Comparison of ENCODE assay signal across 8 cellular contexts in genomic region chr1:86449103-86449502, GRCh38. TPM values are rescaled to one million over a fixed set of nuclear protein-coding genes. Genes with fewer than 3 reads are reported as not detected.
"Had no signal": no experiment of that assay in that cellular context is flagged by ENCODE, and none has a peak within 500 bp of the region (broad histone marks: within the 10 kb centered on the region; RNA-seq: fewer than 3 reads in every experiment).

No MANE protein-coding gene starts in this region.

- H3K4me3 ChIP-seq: GM12878 had no signal

- ATAC-seq: GM12878 had no signal

- FAIRE-seq: G401.6, GM12878, GM12891, GM18507, GM19239 had no signal

- DNase-seq: GDM1, GF-D8 had no signal

RNA-seq across cellular contexts. Expression of gene CLCA1, which starts 19.6 kb away (rescaled TPM):
- total RNA-seq: G401 had no signal
- polyA plus RNA-seq: GM12878 had no signal

RNA-seq across cellular contexts. Expression of gene CLCA2, which starts 25.1 kb away (rescaled TPM):
- total RNA-seq: GM12878 had no signal
